ENCODE assay signal across 11 cellular contexts in genomic region chr10:63935705-63936104, GRCh38.
DNase-seq lines count a peak whose midpoint lies in the region; FAIRE-seq and TF ChIP-seq lines count a peak whose summit lies in the region.
"Had no signal": no experiment of that assay in that cellular context is flagged by ENCODE, and none has a peak within 500 bp of the region (broad histone marks: within the 10 kb centered on the region; RNA-seq: fewer than 3 reads in every experiment).

No MANE protein-coding gene starts in this region.

- no peak overlapping the region for H3K4me3 ChIP-seq in epithelial cell of esophagus (ENCODE audit: low read length)
- no peak overlapping the region for H3K4me3 ChIP-seq in spleen
- H3K4me3 ChIP-seq: mucosa of descending colon had no signal

- no peak overlapping the region for H3K27ac ChIP-seq in spleen

- H3K27me3 ChIP-seq in spleen (replicated peaks in 1 of 7) = no peaks in the 10 kb centered on the region

- peak; percentile 15 for FAIRE-seq in GM18507 (lab: Jason Lieb, UNC)
- FAIRE-seq: endothelial cell of umbilical vein had no signal

- no peaks in the 10 kb centered on the region for H3K4me1 ChIP-seq in spleen

- intact Hi-C loops in spleen (cut with DNase I; ENCODE audit: low total_unique reads) = no loop called here

- WGBS in spleen, 5 donors = 58 to 85% (median 67%) methylated on average over 2 of the region's 2 CpGs

- TF ChIP-seq CTCF in epithelial cell of esophagus (IDR thresholded peaks at IDR 0.05; ENCODE audit: insufficient read depth, low read depth, low read length, missing control alignments) (no peak), spleen (IDR thresholded peaks at IDR 0.05 in 8 of 11, conservative IDR thresholded peaks at IDR 0.05 in 3 of 11) (no peak)

- TF ChIP-seq POLR2A in spleen (IDR thresholded peaks at IDR 0.05) = no peak

- no peaks in the 10 kb centered on the region for H3K9me3 ChIP-seq in spleen
- H3K9me3 ChIP-seq: mucosa of descending colon had no signal

- no peaks in the 10 kb centered on the region for H3K36me3 ChIP-seq in spleen

- DNase-seq in COLO829 (ENCODE audit: low spot score) = peak; percentile 6
- no peak for DNase-seq in GM18507 (ENCODE audit: extremely low spot score, insufficient read length, low read depth)
- peak; percentile 18 for DNase-seq in NCI-H460 (ENCODE audit: extremely low read depth, low read depth)
- peak; percentile 4 for DNase-seq in epithelial cell of esophagus (ENCODE audit: low read depth)
- DNase-seq in stimulated activated CD4-positive, alpha-beta T cell treated with anti-CD3 and anti-CD28 coated beads, Interleukin-2, amount 100 ng/mL, for 24 hours = no peak
- no peak for DNase-seq in spleen
- DNase-seq in kidney glomerular epithelial cell (lab: John Stamatoyannopoulos, UW) = no peak
- no peak for DNase-seq in stimulated activated CD4-positive, alpha-beta T cell treated with anti-CD3 and anti-CD28 coated beads, Interleukin-4, amount 100 ng/mL, for 4 hours
- DNase-seq: aorta, mucosa of descending colon had no signal

Comparison
In these comparisons a context has a peak if more than half of its experiments do, and no peak if none do; other contexts are left out.
1. DNase-seq: peak in COLO829 (single experiment), NCI-H460 (single experiment) and epithelial cell of esophagus (single experiment); none in GM18507 (single experiment), stimulated activated CD4-positive, alpha-beta T cell treated with anti-CD3 and anti-CD28 coated beads, Interleukin-2, amount 100 ng/mL, for 24 hours (0 of 2), spleen (single experiment), kidney glomerular epithelial cell (single experiment) and stimulated activated CD4-positive, alpha-beta T cell treated with anti-CD3 and anti-CD28 coated beads, Interleukin-4, amount 100 ng/mL, for 4 hours (0 of 2).